ENCODE assay signal across 22 cellular contexts in the genomic region with DNA sequence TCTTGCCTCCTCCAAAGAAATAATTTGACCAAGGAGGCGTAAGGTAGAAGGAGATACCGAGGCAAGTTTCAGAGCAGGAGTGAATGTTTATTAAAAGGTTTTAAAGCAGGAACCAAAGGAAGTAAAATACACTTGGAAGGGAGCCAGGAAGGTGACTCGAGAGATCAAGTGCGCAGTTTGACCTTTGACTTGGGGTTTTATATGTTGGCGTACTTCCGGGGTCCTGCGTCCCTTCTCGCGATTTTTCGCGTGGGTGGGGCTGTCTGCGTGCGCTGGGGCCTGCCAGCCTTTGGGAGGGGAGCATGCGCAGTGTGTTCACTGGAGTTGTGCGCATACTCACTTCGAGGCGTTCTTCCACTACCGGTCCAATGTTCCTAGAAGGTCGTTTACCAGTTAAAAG.
"Had no signal": no experiment of that assay in that cellular context is flagged by ENCODE, and none has a peak within 500 bp of the region (broad histone marks: within the 10 kb centered on the region; RNA-seq: fewer than 3 reads in every experiment).

No MANE protein-coding gene starts in this region.

- H3K27ac Mint-ChIP-seq: effector memory CD8-positive, alpha-beta T cell; naive B cell; nephron; stimulated activated memory B cell treated with anti-CD40 and anti-IgM and Interleukin-4, amounts not matched to agents 10 μg/mL and 1 μg/mL and 100 μg/mL, for 72 hours; stimulated activated naive CD8-positive, alpha-beta T cell treated with anti-CD3 and anti-CD28 coated beads, Interleukin-15, Interleukin-2, amounts not matched to agents 100 ng/mL and 50 ng/mL, for 24 hours had no signal

- H3K36me3 ChIP-seq: esophagus muscularis mucosa, gastrocnemius medialis, heart right ventricle, left ventricle myocardium inferior, lower lobe of right lung, neutrophil, ovary, right lobe of liver, tibial nerve had no signal

- H3K4me3 ChIP-seq: dorsolateral prefrontal cortex, esophagus muscularis mucosa, gastrocnemius medialis, heart right ventricle, left ventricle myocardium inferior, lower lobe of right lung, ovary, right lobe of liver, tibial nerve had no signal

- FAIRE-seq: keratinocyte had no signal

- H3K4me1 Mint-ChIP-seq: naive B cell; nephron; stimulated activated memory B cell treated with anti-CD40 and anti-IgM and Interleukin-4, amounts not matched to agents 10 μg/mL and 1 μg/mL and 100 μg/mL, for 72 hours had no signal

- H3K36me3 Mint-ChIP-seq: naive B cell; stimulated activated memory B cell treated with anti-CD40 and anti-IgM and Interleukin-4, amounts not matched to agents 10 μg/mL and 1 μg/mL and 100 μg/mL, for 72 hours had no signal

- H3K27me3 ChIP-seq: gastrocnemius medialis, neutrophil, ovary, right lobe of liver, tibial nerve had no signal

- H3K4me1 ChIP-seq: esophagus muscularis mucosa, gastrocnemius medialis, heart right ventricle, left ventricle myocardium inferior, lower lobe of right lung, right lobe of liver, tibial nerve had no signal

- H3K27me3 Mint-ChIP-seq: effector memory CD8-positive, alpha-beta T cell; naive B cell; stimulated activated memory B cell treated with anti-CD40 and anti-IgM and Interleukin-4, amounts not matched to agents 10 μg/mL and 1 μg/mL and 100 μg/mL, for 72 hours; stimulated activated naive CD8-positive, alpha-beta T cell treated with anti-CD3 and anti-CD28 coated beads, Interleukin-15, Interleukin-2, amounts not matched to agents 100 ng/mL and 50 ng/mL, for 24 hours had no signal

- ATAC-seq: effector memory CD8-positive, alpha-beta T cell; gastrocnemius medialis; heart right ventricle; left cardiac atrium; lower lobe of right lung; right lobe of liver; stimulated activated memory B cell treated with anti-CD40 and anti-IgM and Interleukin-4, amounts not matched to agents 10 μg/mL and 1 μg/mL and 100 μg/mL, for 72 hours had no signal

- H3K9me3 ChIP-seq: gastrocnemius medialis, lower lobe of right lung, neutrophil, right lobe of liver had no signal

- DNase-seq: central memory CD4-positive, alpha-beta T cell; cortex of kidney; dorsolateral prefrontal cortex; effector memory CD8-positive, alpha-beta T cell; gastrocnemius medialis; heart right ventricle; left cardiac atrium; left ventricle myocardium inferior; lower lobe of right lung; mesenchymal stem cell; naive B cell; ovary; right lobe of liver; stimulated activated CD4-positive, alpha-beta T cell treated with anti-CD3 and anti-CD28 coated beads, Interleukin-4, amount 100 ng/mL, for 1 hour had no signal

- H3K27ac ChIP-seq: dorsolateral prefrontal cortex, epithelial cell of prostate, esophagus muscularis mucosa, gastrocnemius medialis, heart right ventricle, left ventricle myocardium inferior, lower lobe of right lung, neutrophil, ovary, right lobe of liver, tibial nerve had no signal

- H3K4me3 Mint-ChIP-seq: effector memory CD8-positive, alpha-beta T cell; naive B cell; nephron; stimulated activated memory B cell treated with anti-CD40 and anti-IgM and Interleukin-4, amounts not matched to agents 10 μg/mL and 1 μg/mL and 100 μg/mL, for 72 hours; stimulated activated naive CD8-positive, alpha-beta T cell treated with anti-CD3 and anti-CD28 coated beads, Interleukin-15, Interleukin-2, amounts not matched to agents 100 ng/mL and 50 ng/mL, for 24 hours had no signal
